ENCODE assay signal across 22 cellular contexts in the genomic region with DNA sequence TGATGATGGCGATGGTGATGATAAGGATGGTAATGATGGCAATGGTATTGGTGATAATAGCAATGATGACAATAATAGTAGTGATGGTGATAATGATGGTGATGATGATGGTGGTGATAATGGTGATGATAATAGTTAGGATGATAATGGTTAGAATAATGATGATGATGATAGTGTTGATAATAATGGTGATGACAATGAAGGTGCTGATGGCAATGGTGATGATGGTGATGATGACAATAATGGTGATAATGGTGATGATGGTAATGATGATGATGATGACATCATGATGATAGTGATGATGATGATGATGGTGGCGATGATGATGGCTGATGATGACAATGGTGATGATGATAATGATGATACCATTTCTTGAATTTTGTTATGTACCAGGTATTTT.
"Had no signal": no experiment of that assay in that cellular context is flagged by ENCODE, and none has a peak within 500 bp of the region (broad histone marks: within the 10 kb centered on the region; RNA-seq: fewer than 3 reads in every experiment).

No MANE protein-coding gene starts in this region.

- ATAC-seq: T-cell had no signal

- H3K9ac ChIP-seq: KMS-11, SK-N-SH had no signal

- H3K9me3 ChIP-seq: SK-N-SH had no signal

- FAIRE-seq: HTR-8/SVneo had no signal

- H3K4me2 ChIP-seq: KMS-11, SK-N-SH had no signal

- H3K27ac ChIP-seq: HL-60, KMS-11, RWPE1 had no signal

- DNase-seq: IMR-90, Kasumi-1, MM.1S, NCI-H1092 treated with DMSO at 0.1 percent for 48 hours, NCI-H1436, NCI-H187, NCI-H2029, NCI-H2081 treated with DMSO at 0.1 percent for 48 hours, NCI-H2171, NCI-H226, NCI-H446, NCI-H510A, NCI-H524 treated with DMSO at 0.1 percent for 48 hours, NCI-H774, SHP77, SK-N-SH, SW 1271, T-cell had no signal
